26 cellular contexts compared by ENCODE assay signal in the genomic region with DNA sequence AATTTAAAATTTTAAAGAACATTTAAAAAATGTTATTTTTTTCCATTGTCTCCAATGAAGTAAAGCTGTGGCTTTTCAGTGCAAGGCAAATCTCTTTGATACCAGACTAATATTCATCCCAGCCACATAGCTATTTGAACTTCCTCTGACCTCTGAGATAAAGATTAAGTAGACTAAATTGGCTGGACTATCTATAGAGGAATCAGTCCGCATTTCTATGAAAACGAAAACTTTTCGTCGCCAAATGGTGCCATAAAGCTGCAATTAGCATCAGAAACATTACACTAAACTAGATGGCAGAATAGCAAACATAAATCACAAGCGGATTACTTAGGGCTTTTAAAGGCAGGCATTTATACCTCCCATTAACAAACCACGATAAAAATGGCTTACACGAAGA.
"Had no signal": no experiment of that assay in that cellular context is flagged by ENCODE, and none has a peak within 500 bp of the region (broad histone marks: within the 10 kb centered on the region; RNA-seq: fewer than 3 reads in every experiment).

No MANE protein-coding gene starts in this region.

- H3K27me3 ChIP-seq: neutrophil, ovary, right lobe of liver, sigmoid colon, stomach, thyroid gland, tibial nerve, upper lobe of left lung, vagina had no signal

- H3K9me3 ChIP-seq: neutrophil, ovary, psoas muscle, right lobe of liver, sigmoid colon, stomach, thoracic aorta, thyroid gland, upper lobe of left lung, vagina had no signal

- H3K27ac ChIP-seq: neutrophil, ovary, parathyroid adenoma, psoas muscle, right lobe of liver, sigmoid colon, stomach, thoracic aorta, thyroid gland, tibial nerve, upper lobe of left lung, vagina had no signal

- DNase-seq: nephron progenitor cell; nucleus accumbens; ovary; psoas muscle; right cardiac atrium; right lobe of liver; sigmoid colon; small intestine; stimulated activated CD4-positive, alpha-beta T cell treated with anti-CD3 and anti-CD28 coated beads, Interleukin-15, amount 100 ng/mL, for 24 hours; stimulated activated CD4-positive, alpha-beta T cell treated with anti-CD3 and anti-CD28 coated beads, Interleukin-2, amount 100 ng/mL, for 24 hours; stimulated activated CD4-positive, alpha-beta T cell treated with anti-CD3 and anti-CD28 coated beads, Interleukin-2, amount 100 ng/mL, for 48 hours; stimulated activated CD4-positive, alpha-beta T cell treated with anti-CD3 and anti-CD28 coated beads, Interleukin-4, amount 100 ng/mL, for 24 hours; stimulated activated naive B cell treated with anti-CD40 and anti-IgM and Interleukin-4, amounts not matched to agents 10 μg/mL and 1 μg/mL and 100 μg/mL, for 72 hours; stimulated activated naive CD4-positive, alpha-beta T cell treated with Interleukin-2 at 50 U/mL for 16 hours; stomach; thyroid gland; trophoblast cell had no signal

- H2AFZ ChIP-seq: parathyroid adenoma had no signal

- ATAC-seq: natural killer cell treated with Interleukin-12 subunit alpha and Interleukin-12 subunit beta and Interleukin-15 and Interleukin-18, amount 100 ng/mL, for 72 hours; psoas muscle; right cardiac atrium; right lobe of liver; stimulated activated effector memory CD8-positive, alpha-beta T cell treated with anti-CD3 and anti-CD28 coated beads, Interleukin-12 subunit alpha, Interleukin-12 subunit beta, amount 100 ng/mL, for 72 hours; stimulated activated naive B cell treated with anti-CD40 and anti-IgM and Interleukin-4, amounts not matched to agents 10 μg/mL and 1 μg/mL and 100 μg/mL, for 72 hours had no signal

- H3K4me1 ChIP-seq: parathyroid adenoma, psoas muscle, right lobe of liver, sigmoid colon, stomach, thyroid gland, tibial nerve, upper lobe of left lung, vagina had no signal

- FAIRE-seq: small intestine, urothelium cell line had no signal

- H3K4me3 ChIP-seq: ovary, psoas muscle, right lobe of liver, sigmoid colon, stomach, thoracic aorta, thyroid gland, tibial nerve, upper lobe of left lung, vagina had no signal

- H3K79me2 ChIP-seq: parathyroid adenoma had no signal

- H3K36me3 ChIP-seq: neutrophil, ovary, right lobe of liver, sigmoid colon, stomach, thoracic aorta, thyroid gland, tibial nerve, upper lobe of left lung, vagina had no signal
